Comparison of ENCODE assay signal across 8 cellular contexts in the genomic region with DNA sequence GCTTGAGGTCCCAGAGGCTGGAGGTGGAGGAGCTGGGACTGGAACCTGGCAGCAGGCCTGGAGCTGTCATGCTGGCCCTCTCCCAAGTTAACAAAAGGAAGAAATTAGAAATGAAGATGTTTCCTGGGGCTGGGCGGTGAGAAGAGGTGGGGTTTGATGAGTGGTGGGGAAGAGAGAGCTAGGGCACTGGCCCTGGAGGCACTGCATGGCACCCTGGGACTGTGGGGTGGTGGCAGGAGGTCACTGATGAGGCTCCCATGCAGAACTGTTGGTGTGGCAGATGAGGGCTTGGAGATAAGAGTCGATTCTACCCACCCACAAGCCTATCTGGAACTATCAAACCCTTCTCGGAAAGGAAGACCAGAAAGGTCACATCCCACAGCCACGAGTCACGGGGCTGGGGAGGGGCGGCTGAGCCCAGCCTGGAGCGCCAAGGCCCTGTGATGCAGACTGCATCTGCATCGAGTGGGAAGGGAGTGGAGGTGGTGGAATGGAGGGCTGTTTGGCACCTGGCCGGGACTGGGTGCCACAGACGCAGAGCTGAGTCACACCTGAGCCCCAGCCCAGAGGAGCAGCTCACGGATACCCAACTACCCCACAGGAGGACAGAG. TPM values are rescaled to one million over a fixed set of nuclear protein-coding genes. Genes with fewer than 3 reads are reported as not detected.
DNase-seq lines count a peak whose midpoint lies in the region; ATAC-seq and TF ChIP-seq lines count a peak whose summit lies in the region.

No MANE protein-coding gene starts in this region.

- H4K20me1 ChIP-seq in PC-9 (ENCODE audit: insufficient read depth) (no peaks in the 10 kb centered on the region), smooth muscle cell (ENCODE audit: low read depth) (no peaks in the 10 kb centered on the region)

- WGBS in ovary, 3 donors: 45 to 50% (median 48%) methylated on average over 11 of the region's 11 CpGs
- 29% methylated on average over 11 of the region's 11 CpGs for WGBS in smooth muscle cell (ENCODE audit: low lambda C conversion rate)

- no peak for TF ChIP-seq POLR2A in ovary (IDR thresholded peaks at IDR 0.05)

- H3K4me1 ChIP-seq in PC-9 (replicated peaks; ENCODE audit: insufficient read depth): 0 out of 2 replicates have a peak, but pooled peaks cover 5% of the 10 kb centered on the region
- no peaks in the 10 kb centered on the region for H3K4me1 ChIP-seq in ovary (ENCODE audit: insufficient read depth)
- H3K4me1 ChIP-seq in smooth muscle cell (ENCODE audit: low read depth): peaks cover 5% of the 10 kb centered on the region

- H3K36me3 ChIP-seq in PC-9 (ENCODE audit: low read depth) (no peaks in the 10 kb centered on the region), ovary (no peaks in the 10 kb centered on the region), smooth muscle cell (ENCODE audit: low read depth) (no peaks in the 10 kb centered on the region)

- POLR2A ChIA-PET in PC-9 (lab: Charles Lee; ENCODE audit: unreplicated experiment): interaction anchor here (0.5 to 0.7 kb wide), 3 partner anchors 21 to 664 kb away, joined by 3 to 4 read pairs (median 3); no protein-coding TSS in a partner anchor

- no peaks in the 10 kb centered on the region for H3K9me3 ChIP-seq in PC-9 (ENCODE audit: insufficient read depth, low read depth)
- no peaks in the 10 kb centered on the region for H3K9me3 ChIP-seq in ovary
- H3K9me3 ChIP-seq in smooth muscle cell (replicated peaks; ENCODE audit: low read depth): no peaks in the 10 kb centered on the region

- no peaks in the 10 kb centered on the region for H3K79me2 ChIP-seq in PC-9 (ENCODE audit: low read depth)
- no peaks in the 10 kb centered on the region for H3K79me2 ChIP-seq in smooth muscle cell (ENCODE audit: low read depth)

- no peak for TF ChIP-seq CTCF in PC-9 (conservative IDR thresholded peaks at IDR 0.05)
- TF ChIP-seq CTCF in choroid plexus epithelial cell (conservative IDR thresholded peaks at IDR 0.05; ENCODE audit: low read depth, low read length): no peak
- TF ChIP-seq CTCF in ovary (IDR thresholded peaks at IDR 0.05): no peak
- TF ChIP-seq CTCF in smooth muscle cell (IDR thresholded peaks at IDR 0.05; ENCODE audit: borderline replicate concordance, insufficient read depth, poor library complexity, severe bottlenecking): no peak

- CTCF ChIA-PET in PC-9 (lab: Charles Lee): interaction anchor here (0.5 kb wide), 1 partner anchor 84 kb away, joined by 14 read pairs; no protein-coding TSS in a partner anchor

- H2AFZ ChIP-seq in PC-9 (no peak overlapping the region), smooth muscle cell (ENCODE audit: low read depth) (no peak overlapping the region)

- BruUV-seq in PC-9 (replicated peaks; lab: Mats Ljungman, UMichigan): no TSS peak

- no peaks in the 10 kb centered on the region for H3F3A ChIP-seq in PC-9 (ENCODE audit: insufficient read depth, low read depth)
- H3F3A ChIP-seq in smooth muscle cell (ENCODE audit: low read depth): peaks cover 4% of the 10 kb centered on the region

- no peaks in the 10 kb centered on the region for H3K9me2 ChIP-seq in PC-9 (ENCODE audit: insufficient read depth)

- peak; percentile 68 for DNase-seq in EH (ENCODE audit: low read depth)
- DNase-seq in PC-9: peak; percentile 45 to 77
- peak; percentile 49 for DNase-seq in choroid plexus epithelial cell (ENCODE audit: low read depth)
- peak in 4 of 5 donors; percentile 45 to 69 (median 58) for DNase-seq in ovary
- DNase-seq in smooth muscle cell (lab: John Stamatoyannopoulos, UW; ENCODE audit: unreplicated experiment): no peak
- no peak for DNase-seq in iPS-NIHi7 (ENCODE audit: extremely low spot score)
- DNase-seq in medulla oblongata (ENCODE audit: extremely low spot score): no peak

- H3K27me3 ChIP-seq in PC-9 (ENCODE audit: insufficient read depth, low read depth) (no peaks in the 10 kb centered on the region), ovary (no peaks in the 10 kb centered on the region), smooth muscle cell (ENCODE audit: low read depth) (no peaks in the 10 kb centered on the region)

- no peak for ATAC-seq in GM19351 (IDR thresholded peaks at IDR 0.05; ENCODE audit: unreplicated experiment)

- no peak overlapping the region for H3K4me2 ChIP-seq in PC-9
- H3K4me2 ChIP-seq in smooth muscle cell: no peak overlapping the region

- H3K27ac ChIP-seq in PC-9 (no peak overlapping the region), ovary (no peak overlapping the region), smooth muscle cell (ENCODE audit: low read depth) (no peak overlapping the region)

- no peak overlapping the region for H3K9ac ChIP-seq in smooth muscle cell (ENCODE audit: low read depth)

- intact Hi-C loops in PC-9 (cut with micrococcal nuclease; ENCODE audit: unreplicated experiment) (loop anchor here (2.0 to 5.0 kb wide), 2 partner anchors 177 to 258 kb away; partner anchors contain the start of gene SSBP3), ovary (cut with DNase I) (no loop called here)

- H3K4me3 ChIP-seq in PC-9: no peak overlapping the region
- H3K4me3 ChIP-seq in choroid plexus epithelial cell (ENCODE audit: low read depth, low read length): no peak overlapping the region
- H3K4me3 ChIP-seq in ovary: no peak overlapping the region
- no peak overlapping the region for H3K4me3 ChIP-seq in smooth muscle cell

- no peak for TF ChIP-seq EP300 in ovary (IDR thresholded peaks at IDR 0.05)

RNA-seq across cellular contexts. Expression of gene MRPL37, which starts 29.4 kb away (rescaled TPM):
- 180 and 198 TPM in 2 replicates for total RNA-seq in PC-9 (2021)
- total RNA-seq in ovary: 10 to 100 TPM; 36.2 to 60.1 (median 47.9) TPM
- polyA plus RNA-seq in ovary: 10 to 100 TPM; 43.3 to 86.6 TPM
- 70.9 and 85.5 TPM in 2 replicates for total RNA-seq in smooth muscle cell
- polyA plus RNA-seq in smooth muscle cell: 96.4 and 100.0 TPM in 2 replicates

RNA-seq across cellular contexts. Expression of gene CYB5RL, which starts 29.6 kb away (rescaled TPM):
- total RNA-seq in PC-9 (2021) (6.5 and 6.7 TPM in 2 replicates), ovary (1 to 10 TPM; 2.3 to 9.6 (median 7.4) TPM), smooth muscle cell (1.3 and 1.5 TPM in 2 replicates)
- polyA plus RNA-seq in ovary (1 to 10 TPM; 3.2 to 7.5 TPM), smooth muscle cell (3.2 and 3.8 TPM in 2 replicates)

Comparison
In these comparisons a context has a peak if more than half of its experiments do, and no peak if none do; other contexts are left out.
1. DNase-seq: peak in EH (single experiment), PC-9 (2 of 2), choroid plexus epithelial cell (single experiment) and ovary (4 of 5); none in smooth muscle cell (single experiment), iPS-NIHi7 (single experiment) and medulla oblongata (single experiment).